In genomic region chr1:74505133-74505532, GRCh38 we compare ENCODE assay signal across 1 cellular context.
TF ChIP-seq lines count a peak whose summit lies in the region.

No MANE protein-coding gene starts in this region.

TF ChIP-seq in GM23338, 12 proteins besides CTCF, POLR2A, EP300 and RAD21 (continued from another document):
- no peak for TF ChIP-seq ZNF462 (CRISPR knock-in tag; IDR thresholded peaks at IDR 0.05)
- TF ChIP-seq ZNF114 (CRISPR knock-in tag; IDR thresholded peaks at IDR 0.05): no peak
TF ChIP-seq in GM23338: peak in this region for 0.
